In the genomic region with DNA sequence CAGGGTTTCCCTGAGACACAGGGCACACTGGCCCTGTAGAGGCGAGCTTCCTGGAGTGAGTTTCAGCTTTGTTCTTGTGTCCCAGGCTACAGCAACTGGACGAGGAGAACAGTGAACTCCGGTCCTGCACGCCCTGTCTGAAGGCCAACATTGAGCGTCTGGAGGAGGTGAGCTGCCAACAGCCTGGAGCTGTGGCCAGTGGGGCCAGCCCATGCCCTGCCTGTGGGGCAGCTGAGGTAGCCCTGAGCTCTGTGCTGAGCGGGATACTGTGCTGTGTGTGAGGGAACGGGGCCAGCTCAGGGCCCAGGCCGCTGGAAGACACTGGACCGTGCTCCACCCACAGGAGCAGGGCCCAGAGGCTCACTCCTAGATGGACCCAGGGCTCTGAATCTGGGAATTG, we compare ENCODE assay signal across 19 cellular contexts. TPM values are rescaled to one million over a fixed set of nuclear protein-coding genes. Genes with fewer than 3 reads are reported as not detected.
DNase-seq lines count a peak whose midpoint lies in the region; ATAC-seq and TF ChIP-seq lines count a peak whose summit lies in the region.
"Had no signal": no experiment of that assay in that cellular context is flagged by ENCODE, and none has a peak within 500 bp of the region (broad histone marks: within the 10 kb centered on the region; RNA-seq: fewer than 3 reads in every experiment).

No MANE protein-coding gene starts in this region.

- DNase-seq in Ammon's horn (ENCODE audit: low spot score), result peak; percentile 70
- no peak for DNase-seq in RWPE1 (ENCODE audit: low spot score)
- DNase-seq in left lobe of liver (ENCODE audit: low spot score), result no peak
- DNase-seq in psoas muscle, result no peak
- DNase-seq in uterus, result no peak
- no peak for DNase-seq in NOMO-1 (lab: John Stamatoyannopoulos, UW; ENCODE audit: unreplicated experiment in 2 of 2)
- no peak for DNase-seq in DMS 273 (lab: John Stamatoyannopoulos, UW; ENCODE audit: unreplicated experiment)
- DNase-seq: BE2C; CD4-positive, CD25-positive, alpha-beta regulatory T cell; MM.1S; NCI-H2029 treated with DMSO at 0.1 percent for 48 hours; NCI-H2227 treated with DMSO at 0.1 percent for 48 hours; NCI-H526 treated with DMSO at 0.1 percent for 48 hours; OCI-M1; Peyer's patch; SIG-M5 had no signal

- no peaks in the 10 kb centered on the region for H3K4me1 ChIP-seq in psoas muscle
- no peaks in the 10 kb centered on the region for H3K4me1 ChIP-seq in uterus
- H3K4me1 ChIP-seq: BE2C had no signal

- no peak for TF ChIP-seq POLR2A in uterus (IDR thresholded peaks at IDR 0.05)

- POLR2A ChIA-PET in RWPE1 (lab: Yijun Ruan, JAX; ENCODE audit: low non-redundant PET), result interaction anchor here (0.9 kb wide), 1 partner anchor 9 kb away, joined by 3 read pairs; no protein-coding TSS in a partner anchor

- intact Hi-C loops in psoas muscle (cut with DNase I) (no loop called here), uterus (cut with DNase I; ENCODE audit: low total_unique reads) (no loop called here)

- H3K27ac ChIP-seq in RWPE1, result peak overlapping the region; percentile 26
- no peak overlapping the region for H3K27ac ChIP-seq in psoas muscle
- no peak overlapping the region for H3K27ac ChIP-seq in uterus
- H3K27ac ChIP-seq: 22Rv1, KMS-11, Peyer's patch, SK-N-MC had no signal

- H3K27me3 ChIP-seq in psoas muscle (ENCODE audit: insufficient read depth in 3 of 3, low read length in 2 of 3) (no peaks in the 10 kb centered on the region), uterus (no peaks in the 10 kb centered on the region)
- H3K27me3 ChIP-seq: BE2C, Peyer's patch had no signal

- H3K4me3 ChIP-seq in psoas muscle (no peak overlapping the region), uterus (no peak overlapping the region)
- H3K4me3 ChIP-seq: Peyer's patch, SK-N-MC had no signal

- TF ChIP-seq CTCF in RWPE1 (conservative IDR thresholded peaks at IDR 0.05; ENCODE audit: low read depth), result no peak
- TF ChIP-seq CTCF in psoas muscle (IDR thresholded peaks at IDR 0.05), result no peak
- no peak for TF ChIP-seq CTCF in uterus (IDR thresholded peaks at IDR 0.05)

- CTCF ChIA-PET in RWPE1 (lab: Yijun Ruan, JAX), result no interaction called here

- WGBS in psoas muscle, 3 donors, result 23 to 47% (median 31%) methylated on average over 9 of the region's 9 CpGs

- H3K9me3 ChIP-seq in psoas muscle (no peaks in the 10 kb centered on the region), uterus (no peaks in the 10 kb centered on the region)
- H3K9me3 ChIP-seq: BE2C, Peyer's patch had no signal

- ATAC-seq in left lobe of liver (peak; percentile 3), psoas muscle (peak; percentile 15 to 58 (median 54))

- peaks cover 0 to 66% of the 10 kb centered on the region in 2 donors for H3K36me3 ChIP-seq in psoas muscle (ENCODE audit: insufficient read depth in 1 of 2, low read depth in 1 of 2)
- no peaks in the 10 kb centered on the region for H3K36me3 ChIP-seq in uterus

RNA-seq across cellular contexts. Expression of gene CAPN15, which starts 8.7 kb away (rescaled TPM):
- total RNA-seq in left lobe of liver, result 31.6 TPM
- 10 to 100 TPM; 15.5 to 32.1 (median 26.8) TPM for total RNA-seq in psoas muscle
- polyA plus RNA-seq in psoas muscle, result 10 to 100 TPM; 14.9 to 26.4 (median 22.6) TPM
- total RNA-seq in uterus, result 10 to 100 TPM in 3 of 4 donors, 1 to 10 TPM in 1; 7.9 to 37.3 (median 19.3) TPM

RNA-seq across cellular contexts. Expression of gene PRR35, which starts 41.3 kb away (rescaled TPM):
- total RNA-seq in left lobe of liver (not detected), psoas muscle (not detected), uterus (not detected)
- not detected for polyA plus RNA-seq in psoas muscle
- total RNA-seq: CD4-positive, CD25-positive, alpha-beta regulatory T cell; Peyer's patch had no signal
- polyA plus RNA-seq: CD4-positive, CD25-positive, alpha-beta regulatory T cell had no signal

RNA-seq across cellular contexts. Expression of gene NHLRC4, which starts 47.9 kb away (rescaled TPM):
- total RNA-seq in left lobe of liver (0.28 TPM), psoas muscle (under 1 TPM in 3 of 4 donors, not detected in 1; 0.19 to 0.39 (median 0.27) TPM), uterus (1 to 10 TPM; 1.2 to 7.5 (median 1.5) TPM)
- polyA plus RNA-seq in psoas muscle, result under 1 TPM; 0.06 to 0.38 (median 0.27) TPM

RNA-seq across cellular contexts. Expression of gene PIGQ, which starts 50.9 kb away (rescaled TPM):
- total RNA-seq in left lobe of liver (42.1 TPM), psoas muscle (10 to 100 TPM; 18.3 to 26.3 (median 22.0) TPM), uterus (10 to 100 TPM in 3 of 4 donors, 1 to 10 TPM in 1; 10.0 to 56.9 (median 30.7) TPM)
- 10 to 100 TPM; 26.5 to 39.9 (median 27.2) TPM for polyA plus RNA-seq in psoas muscle
